Comparison of ENCODE assay signal across 16 cellular contexts in the genomic region with DNA sequence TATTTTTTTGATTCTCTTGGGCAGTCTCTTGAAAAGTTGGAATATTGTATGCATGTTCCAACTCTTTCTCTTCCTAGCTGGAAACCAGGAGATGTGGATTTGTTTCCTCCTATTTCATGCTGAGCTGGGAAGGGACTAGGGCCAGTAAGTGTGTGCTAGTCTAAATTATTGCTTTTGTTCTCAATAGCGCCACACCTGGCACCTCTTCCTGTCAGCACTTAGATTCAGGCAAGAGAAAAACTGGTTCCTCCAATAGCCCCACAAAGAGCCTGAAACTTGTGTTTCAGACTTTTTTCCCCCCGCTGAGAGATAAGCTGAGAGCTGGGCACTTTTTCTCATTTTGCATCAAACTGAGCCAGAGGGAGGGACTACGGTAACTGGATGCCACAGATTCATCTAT.
DNase-seq lines count a peak whose midpoint lies in the region; TF ChIP-seq lines count a peak whose summit lies in the region.
"Had no signal": no experiment of that assay in that cellular context is flagged by ENCODE, and none has a peak within 500 bp of the region (broad histone marks: within the 10 kb centered on the region; RNA-seq: fewer than 3 reads in every experiment).

No MANE protein-coding gene starts in this region.

- in situ Hi-C loops in mammary epithelial cell (cut with MboI; ENCODE audit: low sequenced_read_pairs in 2 of 2): no loop called here

- BruUV-seq in MCF 10A (replicated peaks; lab: Mats Ljungman, UMichigan) (no TSS peak), mammary epithelial cell (replicated peaks; lab: Mats Ljungman, UMichigan) (no TSS peak)

- H3K36me3 ChIP-seq in mammary epithelial cell (ENCODE audit: insufficient read depth, low read length) (no peaks in the 10 kb centered on the region), smooth muscle cell (ENCODE audit: low read depth) (no peaks in the 10 kb centered on the region)
- H3K36me3 ChIP-seq: Peyer's patch had no signal

- H3K79me2 ChIP-seq in mammary epithelial cell (ENCODE audit: insufficient read depth, low read length): no peaks in the 10 kb centered on the region
- no peaks in the 10 kb centered on the region for H3K79me2 ChIP-seq in smooth muscle cell (ENCODE audit: low read depth)

- no peaks in the 10 kb centered on the region for H3K27me3 ChIP-seq in mammary epithelial cell (ENCODE audit: insufficient read depth, low read length)
- H3K27me3 ChIP-seq in smooth muscle cell (ENCODE audit: low read depth): no peaks in the 10 kb centered on the region
- H3K27me3 ChIP-seq: Peyer's patch had no signal

- WGBS in mammary epithelial cell (ENCODE audit: low coverage, missing lambda C conversion rate): 16% methylated on average over 3 of the region's 3 CpGs
- WGBS in smooth muscle cell (ENCODE audit: low lambda C conversion rate): 31% methylated on average over 3 of the region's 3 CpGs

- POLR2A ChIA-PET in MCF 10A (lab: Yijun Ruan, JAX): no interaction called here

- H3K27ac ChIP-seq in mammary epithelial cell (ENCODE audit: insufficient read depth, low read depth, low read length): no peak overlapping the region
- no peak overlapping the region for H3K27ac ChIP-seq in smooth muscle cell (ENCODE audit: low read depth)
- H3K27ac ChIP-seq: Peyer's patch had no signal

- H3K4me3 Mint-ChIP-seq in MCF 10A (ENCODE audit: unreplicated experiment): no peak overlapping the region
- H3K4me3 Mint-ChIP-seq: CD14-positive monocyte had no signal

- no peaks in the 10 kb centered on the region for H3K4me1 ChIP-seq in mammary epithelial cell (ENCODE audit: insufficient read depth, low read length)
- H3K4me1 ChIP-seq in smooth muscle cell (ENCODE audit: low read depth): no peaks in the 10 kb centered on the region
- H3K4me1 ChIP-seq: Peyer's patch had no signal

- H4K20me1 ChIP-seq in mammary epithelial cell (ENCODE audit: insufficient read depth, low read length): no peaks in the 10 kb centered on the region
- H4K20me1 ChIP-seq in smooth muscle cell (ENCODE audit: low read depth): no peaks in the 10 kb centered on the region

- peaks cover 2% of the 10 kb centered on the region for H3K9me3 Mint-ChIP-seq in MCF 10A (ENCODE audit: unreplicated experiment)

- dilution Hi-C loops in mammary epithelial cell (cut with HindIII; ENCODE audit: low sequenced_read_pairs): no loop called here

- no peaks in the 10 kb centered on the region for H3K4me1 Mint-ChIP-seq in MCF 10A (ENCODE audit: insufficient read depth, unreplicated experiment)
- H3K4me1 Mint-ChIP-seq: CD14-positive monocyte had no signal

- H2AFZ ChIP-seq in mammary epithelial cell (ENCODE audit: low read depth, low read length) (no peak overlapping the region), smooth muscle cell (ENCODE audit: low read depth) (no peak overlapping the region)

- H3K9me3 ChIP-seq in mammary epithelial cell (replicated peaks; ENCODE audit: insufficient read depth, low read length) (peaks cover 8% of the 10 kb centered on the region), smooth muscle cell (replicated peaks; ENCODE audit: low read depth) (no peaks in the 10 kb centered on the region)
- H3K9me3 ChIP-seq: Peyer's patch had no signal

- no peak overlapping the region for H3K9ac ChIP-seq in mammary epithelial cell (ENCODE audit: insufficient read depth, low read length)
- H3K9ac ChIP-seq in smooth muscle cell (ENCODE audit: low read depth): no peak overlapping the region

- TF ChIP-seq CTCF in MCF 10A (IDR thresholded peaks at IDR 0.05; ENCODE audit: unreplicated experiment): no peak
- TF ChIP-seq CTCF in mammary epithelial cell (conservative IDR thresholded peaks at IDR 0.05 in 1 of 2, IDR thresholded peaks at IDR 0.05 in 1 of 2; ENCODE audit: extremely low read depth in 1 of 2, insufficient read depth in 1 of 2, low read depth in 1 of 2, low read length in 2 of 2): no peak
- no peak for TF ChIP-seq CTCF in smooth muscle cell (IDR thresholded peaks at IDR 0.05; ENCODE audit: borderline replicate concordance, insufficient read depth, poor library complexity, severe bottlenecking)

- H3K27ac Mint-ChIP-seq in MCF 10A (ENCODE audit: low read depth, unreplicated experiment): no peak overlapping the region
- H3K27ac Mint-ChIP-seq: CD14-positive monocyte had no signal

- DNase-seq in MCF 10A (ENCODE audit: unreplicated experiment) (peak; percentile 1), mammary epithelial cell (no peak), NCI-H748 (lab: John Stamatoyannopoulos, UW; ENCODE audit: unreplicated experiment) (peak; percentile 67), iPS DF 19.7 (ENCODE audit: low read depth, low spot score) (peak; percentile 23), activated gamma-delta T cell treated with Interleukin-2 at 50 U/mL for 16 hours (no peak), COLO829 (ENCODE audit: low spot score) (no peak), NCI-H2171 treated with DMSO at 0.1 percent for 48 hours (lab: John Stamatoyannopoulos, UW) (no peak), smooth muscle cell (lab: John Stamatoyannopoulos, UW; ENCODE audit: unreplicated experiment) (no peak)
- DNase-seq: COR-L47, DMS79, KBM-7, NCI-H1417 treated with DMSO at 0.1 percent for 48 hours, NCI-H446, NCI-H774, Peyer's patch had no signal

- H3K36me3 Mint-ChIP-seq in MCF 10A (ENCODE audit: insufficient read depth, unreplicated experiment): peaks cover 6% of the 10 kb centered on the region
- H3K36me3 Mint-ChIP-seq: CD14-positive monocyte had no signal

- H3K4me3 ChIP-seq in mammary epithelial cell (replicated peaks in 1 of 3; ENCODE audit: insufficient read depth in 1 of 3, low read depth in 2 of 3, low read length in 3 of 3): no peak overlapping the region
- H3K4me3 ChIP-seq in smooth muscle cell: no peak overlapping the region
- H3K4me3 ChIP-seq: Peyer's patch had no signal

- H3K27me3 Mint-ChIP-seq in MCF 10A (ENCODE audit: insufficient read depth, unreplicated experiment): no peaks in the 10 kb centered on the region

- no peaks in the 10 kb centered on the region for H3F3A ChIP-seq in smooth muscle cell (ENCODE audit: low read depth)

- H3K4me2 ChIP-seq in mammary epithelial cell (ENCODE audit: insufficient read depth, low read depth, low read length): no peak overlapping the region
- H3K4me2 ChIP-seq in smooth muscle cell: no peak overlapping the region

- intact Hi-C loops in MCF 10A (cut with micrococcal nuclease) (no loop called here), mammary epithelial cell (cut with micrococcal nuclease) (no loop called here)

- CTCF ChIA-PET in MCF 10A (lab: Yijun Ruan, JAX) (interaction anchor here (0.6 kb wide), 1 partner anchor 387 kb away, joined by 4 read pairs; no protein-coding TSS in a partner anchor), mammary epithelial cell (lab: Charles Lee; ENCODE audit: low non-redundant PET) (no interaction called here)

Comparison
In these comparisons a context has a peak if more than half of its experiments do, and no peak if none do; other contexts are left out.
1. DNase-seq: peak in MCF 10A (single experiment), NCI-H748 (single experiment) and iPS DF 19.7 (single experiment); none in mammary epithelial cell (single experiment), activated gamma-delta T cell treated with Interleukin-2 at 50 U/mL for 16 hours (single experiment), COLO829 (single experiment), NCI-H2171 treated with DMSO at 0.1 percent for 48 hours (single experiment) and smooth muscle cell (single experiment).